In genomic region chrX:153494061-153494460, GRCh38 we compare ENCODE assay signal across 1 cellular context.
TF ChIP-seq lines count a peak whose summit lies in the region.

No MANE protein-coding gene starts in this region.

TF ChIP-seq in liver, 16 proteins besides CTCF, POLR2A, EP300 and RAD21 (continued from another document):
- TF ChIP-seq, protein P1, sequence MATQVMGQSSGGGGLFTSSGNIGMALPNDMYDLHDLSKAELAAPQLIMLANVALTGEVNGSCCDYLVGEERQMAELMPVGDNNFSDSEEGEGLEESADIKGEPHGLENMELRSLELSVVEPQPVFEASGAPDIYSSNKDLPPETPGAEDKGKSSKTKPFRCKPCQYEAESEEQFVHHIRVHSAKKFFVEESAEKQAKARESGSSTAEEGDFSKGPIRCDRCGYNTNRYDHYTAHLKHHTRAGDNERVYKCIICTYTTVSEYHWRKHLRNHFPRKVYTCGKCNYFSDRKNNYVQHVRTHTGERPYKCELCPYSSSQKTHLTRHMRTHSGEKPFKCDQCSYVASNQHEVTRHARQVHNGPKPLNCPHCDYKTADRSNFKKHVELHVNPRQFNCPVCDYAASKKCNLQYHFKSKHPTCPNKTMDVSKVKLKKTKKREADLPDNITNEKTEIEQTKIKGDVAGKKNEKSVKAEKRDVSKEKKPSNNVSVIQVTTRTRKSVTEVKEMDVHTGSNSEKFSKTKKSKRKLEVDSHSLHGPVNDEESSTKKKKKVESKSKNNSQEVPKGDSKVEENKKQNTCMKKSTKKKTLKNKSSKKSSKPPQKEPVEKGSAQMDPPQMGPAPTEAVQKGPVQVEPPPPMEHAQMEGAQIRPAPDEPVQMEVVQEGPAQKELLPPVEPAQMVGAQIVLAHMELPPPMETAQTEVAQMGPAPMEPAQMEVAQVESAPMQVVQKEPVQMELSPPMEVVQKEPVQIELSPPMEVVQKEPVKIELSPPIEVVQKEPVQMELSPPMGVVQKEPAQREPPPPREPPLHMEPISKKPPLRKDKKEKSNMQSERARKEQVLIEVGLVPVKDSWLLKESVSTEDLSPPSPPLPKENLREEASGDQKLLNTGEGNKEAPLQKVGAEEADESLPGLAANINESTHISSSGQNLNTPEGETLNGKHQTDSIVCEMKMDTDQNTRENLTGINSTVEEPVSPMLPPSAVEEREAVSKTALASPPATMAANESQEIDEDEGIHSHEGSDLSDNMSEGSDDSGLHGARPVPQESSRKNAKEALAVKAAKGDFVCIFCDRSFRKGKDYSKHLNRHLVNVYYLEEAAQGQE (IDR thresholded peaks at IDR 0.05), result no peak
- TF ChIP-seq, protein P2, sequence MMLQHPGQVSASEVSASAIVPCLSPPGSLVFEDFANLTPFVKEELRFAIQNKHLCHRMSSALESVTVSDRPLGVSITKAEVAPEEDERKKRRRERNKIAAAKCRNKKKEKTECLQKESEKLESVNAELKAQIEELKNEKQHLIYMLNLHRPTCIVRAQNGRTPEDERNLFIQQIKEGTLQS (IDR thresholded peaks at IDR 0.05), result no peak
- no peak for TF ChIP-seq TAF1 (conservative IDR thresholded peaks at IDR 0.05)
- TF ChIP-seq JUND (IDR thresholded peaks at IDR 0.05), result no peak
- no peak for TF ChIP-seq EGR1 (IDR thresholded peaks at IDR 0.05; ENCODE audit: low read depth in 2 of 2)
